Comparison of ENCODE assay signal across 9 cellular contexts in the genomic region with DNA sequence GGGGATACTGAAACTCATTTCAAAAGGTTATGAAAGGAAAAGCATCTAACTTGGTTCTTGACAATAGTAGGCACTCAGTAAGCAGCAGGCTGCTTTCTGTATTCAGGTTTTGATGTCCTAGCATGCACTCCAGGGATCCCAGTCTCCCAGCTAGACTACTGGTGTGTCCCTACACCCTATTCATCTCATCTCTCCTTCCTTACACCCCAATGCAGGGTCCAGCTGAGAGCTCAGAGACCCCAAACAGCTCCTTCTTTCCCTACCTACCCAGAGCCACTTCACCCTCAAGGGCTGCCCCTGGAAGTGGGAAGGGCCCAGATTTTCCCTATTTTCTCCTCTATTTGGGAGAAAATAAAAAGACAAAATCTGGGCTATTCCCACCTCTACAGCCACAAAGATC. TPM values are rescaled to one million over a fixed set of nuclear protein-coding genes. Genes with fewer than 3 reads are reported as not detected.
DNase-seq lines count a peak whose midpoint lies in the region; ATAC-seq, FAIRE-seq and TF ChIP-seq lines count a peak whose summit lies in the region.
"Had no signal": no experiment of that assay in that cellular context is flagged by ENCODE, and none has a peak within 500 bp of the region (broad histone marks: within the 10 kb centered on the region; RNA-seq: fewer than 3 reads in every experiment).

No MANE protein-coding gene starts in this region.

- H3K36me3 ChIP-seq in keratinocyte (ENCODE audit: control insufficient read depth in 2 of 2, extremely low read depth in 1 of 2, insufficient read depth in 2 of 2, low read length in 2 of 2) = peaks cover 0 to 3% of the 10 kb centered on the region in 2 experiments
- H3K36me3 ChIP-seq in right lobe of liver = no peaks in the 10 kb centered on the region

- no peak overlapping the region for H3K27ac Mint-ChIP-seq in CD4-positive, alpha-beta T cell
- no peak overlapping the region for H3K27ac Mint-ChIP-seq in T-helper 17 cell
- no peak overlapping the region for H3K27ac Mint-ChIP-seq in osteocyte (ENCODE audit: unreplicated experiment)

- peaks cover 23% of the 10 kb centered on the region for H3K4me1 ChIP-seq in keratinocyte (ENCODE audit: control insufficient read depth, extremely low read depth, insufficient read depth, low read length)
- no peaks in the 10 kb centered on the region for H3K4me1 ChIP-seq in right lobe of liver

- H3K4me3 ChIP-seq in keratinocyte (ENCODE audit: control insufficient read depth in 2 of 3, extremely low read depth in 1 of 3, insufficient read depth in 2 of 3, low read depth in 1 of 3, low read length in 3 of 3) (no peak overlapping the region), right lobe of liver (no peak overlapping the region)

- H3K9me3 ChIP-seq in CD4-positive, alpha-beta T cell (ENCODE audit: control insufficient read depth, low read length) = no peaks in the 10 kb centered on the region
- H3K9me3 ChIP-seq in T-helper 17 cell (ENCODE audit: control insufficient read depth, low read length, poor library complexity, severe bottlenecking) (no peaks in the 10 kb centered on the region), keratinocyte (ENCODE audit: control insufficient read depth, low read depth, low read length) (no peaks in the 10 kb centered on the region), right lobe of liver (no peaks in the 10 kb centered on the region)

- H3K36me3 Mint-ChIP-seq in CD4-positive, alpha-beta T cell (ENCODE audit: low read depth) = peaks cover 5% of the 10 kb centered on the region
- no peaks in the 10 kb centered on the region for H3K36me3 Mint-ChIP-seq in T-helper 17 cell (ENCODE audit: low read depth)
- no peaks in the 10 kb centered on the region for H3K36me3 Mint-ChIP-seq in osteocyte (ENCODE audit: unreplicated experiment)
- H3K36me3 Mint-ChIP-seq: CD4-positive, CD25-positive, alpha-beta regulatory T cell had no signal

- dilution Hi-C loops in keratinocyte (cut with MboI; ENCODE audit: extremely low pct_ligation_motif_present, low sequenced_read_pairs) = no loop called here

- POLR2A ChIA-PET in CD4-positive, alpha-beta T cell (lab: Charles Lee) = interaction anchor here (0.6 to 2.6 kb wide), 2 partner anchors 394 to 398 kb away, joined by 3 to 14 read pairs; no protein-coding TSS in a partner anchor

- no peak for DNase-seq in CD4-positive, alpha-beta T cell
- DNase-seq in T-helper 17 cell (no peak), keratinocyte (ENCODE audit: low read depth, low spot score) (no peak), osteocyte (ENCODE audit: extremely low spot score, unreplicated experiment) (peak; percentile 36), NCI-H510A treated with DMSO at 0.1 percent for 48 hours (lab: John Stamatoyannopoulos, UW) (no peak), right lobe of liver (no peak), NCI-H2107 (lab: John Stamatoyannopoulos, UW) (no peak), NCI-H2081 treated with DMSO at 0.1 percent for 48 hours (lab: John Stamatoyannopoulos, UW) (no peak)

- intact Hi-C loops in CD4-positive, alpha-beta T cell (cut with DNase I, micrococcal nuclease) = loop anchor here in 1 of 2 experiments (1.0 to 10.0 kb wide), 4 partner anchors 395 to 1308 kb away; a partner anchor contains a TSS
- intact Hi-C loops in right lobe of liver (cut with DNase I) = loop anchor here (10.0 kb wide), 2 partner anchors 238 to 558 kb away; no protein-coding TSS in a partner anchor

- no peaks in the 10 kb centered on the region for H3K27me3 ChIP-seq in CD4-positive, alpha-beta T cell (ENCODE audit: control insufficient read depth, insufficient read depth, low read length)
- no peaks in the 10 kb centered on the region for H3K27me3 ChIP-seq in keratinocyte (ENCODE audit: control insufficient read depth, extremely low read depth, insufficient read depth, low read length)
- H3K27me3 ChIP-seq in right lobe of liver = peaks cover 0 to 8% of the 10 kb centered on the region in 2 donors

- FAIRE-seq in keratinocyte (lab: Jason Lieb, UNC) = peak; percentile 9

- peak overlapping the region; percentile 94 for H3K4me3 Mint-ChIP-seq in CD4-positive, alpha-beta T cell
- H3K4me3 Mint-ChIP-seq in T-helper 17 cell (peak overlapping the region; percentile 94), osteocyte (ENCODE audit: unreplicated experiment) (no peak overlapping the region)

- peaks cover 23% of the 10 kb centered on the region for H3K4me1 Mint-ChIP-seq in CD4-positive, alpha-beta T cell (ENCODE audit: low read depth)
- peaks cover 14% of the 10 kb centered on the region for H3K4me1 Mint-ChIP-seq in T-helper 17 cell
- peaks cover 16% of the 10 kb centered on the region for H3K4me1 Mint-ChIP-seq in osteocyte (ENCODE audit: unreplicated experiment)

- H3K9ac ChIP-seq in keratinocyte (ENCODE audit: control insufficient read depth, extremely low read depth, insufficient read depth, low read length) = no peak overlapping the region

- no peak for TF ChIP-seq POLR2A in right lobe of liver (IDR thresholded peaks at IDR 0.05)

- H3K9me3 Mint-ChIP-seq in CD4-positive, alpha-beta T cell = no peaks in the 10 kb centered on the region
- H3K9me3 Mint-ChIP-seq in osteocyte (ENCODE audit: unreplicated experiment) = no peaks in the 10 kb centered on the region
- H3K9me3 Mint-ChIP-seq: CD4-positive, CD25-positive, alpha-beta regulatory T cell had no signal

- peaks cover 3% of the 10 kb centered on the region for H4K20me1 ChIP-seq in keratinocyte (ENCODE audit: control insufficient read depth, extremely low read depth, insufficient read depth, low read length)

- CTCF ChIA-PET in CD4-positive, alpha-beta T cell (lab: Charles Lee) = interaction anchor here (0.6 to 1.6 kb wide), 7 partner anchors 9 to 1306 kb away, joined by 3 to 12 read pairs (median 3); a partner anchor contains a TSS

- peaks cover 36% of the 10 kb centered on the region for H3K79me2 ChIP-seq in keratinocyte (ENCODE audit: control insufficient read depth, insufficient read depth, low read length)

- TF ChIP-seq CTCF in CD4-positive, alpha-beta T cell (IDR thresholded peaks at IDR 0.05) = no peak
- no peak for TF ChIP-seq CTCF in keratinocyte (optimal IDR thresholded peaks at IDR 0.05 in 1 of 3, IDR thresholded peaks at IDR 0.05 in 1 of 3, conservative IDR thresholded peaks at IDR 0.05 in 1 of 3; ENCODE audit: extremely low read depth in 1 of 3, insufficient read depth in 2 of 3, low read length in 3 of 3)
- TF ChIP-seq CTCF in osteocyte (IDR thresholded peaks at IDR 0.05) = no peak
- TF ChIP-seq CTCF in right lobe of liver (IDR thresholded peaks at IDR 0.05) = no peak

- H3K27ac ChIP-seq in CD4-positive, alpha-beta T cell (ENCODE audit: low read depth, low read length) = no peak overlapping the region
- H3K27ac ChIP-seq in keratinocyte (ENCODE audit: control insufficient read depth, insufficient read depth, low read length) (no peak overlapping the region), right lobe of liver (no peak overlapping the region)

- H3K4me2 ChIP-seq in keratinocyte (ENCODE audit: control insufficient read depth, extremely low read depth, insufficient read depth, low read depth, low read length) = peak overlapping the region; percentile 65

- ATAC-seq in CD4-positive, alpha-beta T cell (ENCODE audit: poor library complexity) = no peak
- ATAC-seq in T-helper 17 cell = no peak
- no peak for ATAC-seq in right lobe of liver

- no peak overlapping the region for H2AFZ ChIP-seq in keratinocyte (ENCODE audit: control insufficient read depth, low read length)

- H3K27me3 Mint-ChIP-seq in CD4-positive, alpha-beta T cell = no peaks in the 10 kb centered on the region
- no peaks in the 10 kb centered on the region for H3K27me3 Mint-ChIP-seq in T-helper 17 cell
- no peaks in the 10 kb centered on the region for H3K27me3 Mint-ChIP-seq in osteocyte (ENCODE audit: unreplicated experiment)

- no peaks in the 10 kb centered on the region for H3K9me1 ChIP-seq in keratinocyte (ENCODE audit: control insufficient read depth, extremely low read depth, insufficient read depth, low read length)

RNA-seq across cellular contexts. Expression of a gene that starts 1.6 kb away (rescaled TPM):
- total RNA-seq in CD4-positive, alpha-beta T cell = 1 to 10 TPM; 2.9 to 3.1 TPM
- 1 to 10 TPM; 4.0 to 6.6 TPM for total RNA-seq in T-helper 17 cell
- polyA plus RNA-seq in keratinocyte = 90.3 to 137 TPM (median 120 TPM) in 3 replicates
- 35.3 TPM for polyA plus RNA-seq in keratinocyte (2011; ENCODE audit: low read depth)
- polyA plus RNA-seq in keratinocyte (2011; cell fraction: cytosol; rRNA removed) = 46.6 and 79.5 TPM in 2 replicates
- polyA plus RNA-seq in keratinocyte (2011; cell fraction: nucleus; rRNA removed) = 147 and 197 TPM in 2 replicates
- polyA plus RNA-seq in keratinocyte (2012; ENCODE audit: low replicate concordance) = 59.0 and 122 TPM in 2 replicates
- 86.4 to 129 TPM (median 110 TPM) in 3 replicates for polyA minus RNA-seq in keratinocyte
- polyA minus RNA-seq in keratinocyte (2011; cell fraction: cytosol; rRNA and poly(A)+ RNA removed) = 140 TPM
- polyA minus RNA-seq in keratinocyte (2011; cell fraction: nucleus; rRNA and poly(A)+ RNA removed) = 173 and 187 TPM in 2 replicates
- 17.2 and 18.2 TPM in 2 replicates for total RNA-seq in osteocyte
- 10 to 100 TPM in 3 of 6 experiments, 1 to 10 TPM in 3; 6.1 to 17.4 (median 10.4) TPM for total RNA-seq in right lobe of liver
